In the genomic region with DNA sequence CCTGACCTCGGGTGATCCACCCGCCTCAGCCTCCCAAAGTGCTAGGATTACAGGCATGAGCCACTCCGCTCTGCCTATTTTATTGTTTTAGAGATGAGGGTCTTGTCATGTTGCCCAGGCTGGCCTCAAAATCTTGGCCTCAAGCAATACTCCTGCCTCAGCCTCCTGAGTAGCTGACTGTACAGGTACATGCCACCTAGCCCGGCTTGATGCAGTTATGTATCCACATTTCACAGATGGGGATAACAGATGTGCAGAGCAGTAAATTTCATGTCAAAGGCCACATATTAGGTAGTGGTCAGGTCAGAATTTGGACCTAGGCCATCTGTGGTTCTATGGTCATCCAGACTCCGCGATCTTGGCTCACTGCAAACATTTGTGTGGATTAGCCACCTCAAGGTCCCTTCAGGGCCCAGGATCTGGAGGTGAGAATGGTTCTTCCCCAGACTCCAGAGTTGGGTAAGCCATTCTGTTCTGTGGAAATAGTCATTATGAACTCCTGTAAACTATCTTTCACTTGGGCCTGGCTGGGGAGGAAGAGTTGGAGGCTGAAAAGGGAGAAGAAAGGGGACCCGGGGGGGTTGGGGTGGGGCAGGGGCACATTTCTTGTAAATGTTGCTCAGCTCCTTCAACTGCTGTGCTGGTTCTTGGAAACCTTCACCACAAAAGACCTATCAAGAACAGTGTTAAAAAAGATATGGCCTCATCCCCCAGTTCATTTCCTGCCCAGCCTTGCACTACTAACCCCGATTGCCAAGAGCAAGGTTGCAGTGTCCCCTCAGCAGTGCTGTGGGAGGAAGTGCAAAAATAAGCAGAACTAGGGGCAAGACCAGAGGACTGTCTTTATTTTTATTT, we compare ENCODE assay signal across 8 cellular contexts. TPM values are rescaled to one million over a fixed set of nuclear protein-coding genes. Genes with fewer than 3 reads are reported as not detected.
DNase-seq lines count a peak whose midpoint lies in the region; ATAC-seq and TF ChIP-seq lines count a peak whose summit lies in the region.
"Had no signal": no experiment of that assay in that cellular context is flagged by ENCODE, and none has a peak within 500 bp of the region (broad histone marks: within the 10 kb centered on the region; RNA-seq: fewer than 3 reads in every experiment).

No MANE protein-coding gene starts in this region.

- peaks cover 72% of the 10 kb centered on the region for H3K4me1 Mint-ChIP-seq in stimulated activated naive CD8-positive, alpha-beta T cell treated with anti-CD3 and anti-CD28 coated beads, Interleukin-15, amount 100 ng/mL, for 72 hours
- H3K4me1 Mint-ChIP-seq in Calu3 (ENCODE audit: low read depth, unreplicated experiment), result no peaks in the 10 kb centered on the region

- H3K36me3 Mint-ChIP-seq in Calu3 (ENCODE audit: insufficient read depth, unreplicated experiment), result no peaks in the 10 kb centered on the region

- no peaks in the 10 kb centered on the region for H3K27me3 ChIP-seq in left lung

- no peak for TF ChIP-seq POLR2A in NB4 (IDR thresholded peaks at IDR 0.05; ENCODE audit: extremely low read depth, insufficient read length)

- CTCF ChIA-PET in Calu3 (lab: Charles Lee), result interaction anchor here (0.7 kb wide), 1 partner anchor 9 kb away, joined by 3 read pairs; no protein-coding TSS in a partner anchor

- no peaks in the 10 kb centered on the region for H3K36me3 ChIP-seq in left lung

- TF ChIP-seq CTCF in NB4 (IDR thresholded peaks at IDR 0.05; ENCODE audit: low read depth, low read length) (no peak), left lung (IDR thresholded peaks at IDR 0.05) (no peak), Calu3 (IDR thresholded peaks at IDR 0.05; ENCODE audit: unreplicated experiment) (no peak)

- peak overlapping the region; percentile 63 to 66 for H3K4me3 Mint-ChIP-seq in stimulated activated naive CD8-positive, alpha-beta T cell treated with anti-CD3 and anti-CD28 coated beads, Interleukin-15, amount 100 ng/mL, for 72 hours
- H3K4me3 Mint-ChIP-seq in Calu3 (ENCODE audit: low read depth, unreplicated experiment), result no peak overlapping the region
- H3K4me3 Mint-ChIP-seq: HFFc6 had no signal

- H3K4me3 ChIP-seq in NB4 (ENCODE audit: low read depth, low read length), result no peak overlapping the region
- no peak overlapping the region for H3K4me3 ChIP-seq in left lung

- peak overlapping the region; percentile 96 to 99 for H3K27ac Mint-ChIP-seq in stimulated activated naive CD8-positive, alpha-beta T cell treated with anti-CD3 and anti-CD28 coated beads, Interleukin-15, amount 100 ng/mL, for 72 hours
- H3K27ac Mint-ChIP-seq in Calu3 (ENCODE audit: unreplicated experiment), result no peak overlapping the region
- H3K27ac Mint-ChIP-seq: HFFc6 had no signal

- H3K27me3 Mint-ChIP-seq in stimulated activated naive CD8-positive, alpha-beta T cell treated with anti-CD3 and anti-CD28 coated beads, Interleukin-15, amount 100 ng/mL, for 72 hours, result no peaks in the 10 kb centered on the region
- peaks cover 19% of the 10 kb centered on the region for H3K27me3 Mint-ChIP-seq in Calu3 (ENCODE audit: unreplicated experiment)

- BruUV-seq in Calu3 (replicated peaks; lab: Mats Ljungman, UMichigan), result no TSS peak

- ATAC-seq in left lung, result peak; percentile 85
- peak; percentile 98 for ATAC-seq in stimulated activated naive CD8-positive, alpha-beta T cell treated with anti-CD3 and anti-CD28 coated beads, Interleukin-15, amount 100 ng/mL, for 72 hours
- ATAC-seq in GM18868 (IDR thresholded peaks at IDR 0.05; ENCODE audit: unreplicated experiment), result no peak

- H3K4me1 ChIP-seq in left lung, result peaks cover 5 to 88% of the 10 kb centered on the region in 2 donors

- no peaks in the 10 kb centered on the region for H3K9me3 ChIP-seq in left lung

- peak overlapping the region; percentile 51 to 93 for H3K27ac ChIP-seq in left lung

- DNase-seq in NB4 (ENCODE audit: low read depth) (peak; percentile 99), activated T-cell treated with anti-CD3 and anti-CD28 coated beads for 24 hours (ENCODE audit: low read depth) (peak; percentile 37), left lung (peak in 1 of 2 donors; percentile 72), Calu3 (no peak), AG08396 (ENCODE audit: low spot score) (no peak)
- peak; percentile 69 to 85 for DNase-seq in stimulated activated naive CD8-positive, alpha-beta T cell treated with anti-CD3 and anti-CD28 coated beads, Interleukin-15, amount 100 ng/mL, for 72 hours
- DNase-seq: HFFc6 had no signal

- intact Hi-C loops in left lung (cut with DNase I), result no loop called here
- intact Hi-C loops in Calu3 (cut with micrococcal nuclease; ENCODE audit: unreplicated experiment), result no loop called here

- H3K9me3 Mint-ChIP-seq in stimulated activated naive CD8-positive, alpha-beta T cell treated with anti-CD3 and anti-CD28 coated beads, Interleukin-15, amount 100 ng/mL, for 72 hours, result peaks cover 0 to 11% of the 10 kb centered on the region in 2 donors
- peaks cover 2% of the 10 kb centered on the region for H3K9me3 Mint-ChIP-seq in Calu3 (ENCODE audit: low read depth, unreplicated experiment)
- H3K9me3 Mint-ChIP-seq: HFFc6 had no signal

RNA-seq across cellular contexts. Expression of gene PIM1, which starts 13.0 kb away (rescaled TPM):
- total RNA-seq in left lung (10 to 100 TPM; 42.2 to 89.8 TPM), Calu3 (2022) (18.6 and 19.1 TPM in 2 replicates)

Comparison
In these comparisons a context has a peak if more than half of its experiments do, and no peak if none do; other contexts are left out.
1. DNase-seq: peak in NB4 (single experiment), activated T-cell treated with anti-CD3 and anti-CD28 coated beads for 24 hours (single experiment) and stimulated activated naive CD8-positive, alpha-beta T cell treated with anti-CD3 and anti-CD28 coated beads, Interleukin-15, amount 100 ng/mL, for 72 hours (2 of 2); none in Calu3 (single experiment) and AG08396 (single experiment).